ENCODE assay signal across 25 cellular contexts in genomic region chr17:953767-954166, GRCh38. TPM values are rescaled to one million over a fixed set of nuclear protein-coding genes. Genes with fewer than 3 reads are reported as not detected.
DNase-seq lines count a peak whose midpoint lies in the region; ATAC-seq, FAIRE-seq and TF ChIP-seq lines count a peak whose summit lies in the region.
"Had no signal": no experiment of that assay in that cellular context is flagged by ENCODE, and none has a peak within 500 bp of the region (broad histone marks: within the 10 kb centered on the region; RNA-seq: fewer than 3 reads in every experiment).

No MANE protein-coding gene starts in this region.

- H3K4ac ChIP-seq in H9 (ENCODE audit: low read depth, low read length) = no peak overlapping the region

- no peak overlapping the region for H2BK120ac ChIP-seq in H9 (ENCODE audit: low read depth, low read length, poor library complexity, severe bottlenecking)

- no peak for ATAC-seq in HG03457 (IDR thresholded peaks at IDR 0.05; ENCODE audit: unreplicated experiment)
- ATAC-seq in CD4-positive, alpha-beta T cell (ENCODE audit: poor library complexity) = no peak
- ATAC-seq: activated CD8-positive, alpha-beta memory T cell treated with anti-CD3 and anti-CD28 coated beads, Interleukin-2, amount 10 ng/mL, durations not matched to agents 7 days and 5 days; activated T-cell treated with anti-CD3 and anti-CD28 coated beads, Interleukin-2, amount 50 U/mL, for 72 hours had no signal

- H3K36me3 ChIP-seq in endothelial cell of umbilical vein (ENCODE audit: control insufficient read depth in 2 of 2, extremely low read depth in 1 of 2, insufficient read depth in 2 of 2, low read length in 2 of 2) (peaks cover 0 to under 1% of the 10 kb centered on the region in 2 experiments), thyroid gland (no peaks in the 10 kb centered on the region), Peyer's patch (no peaks in the 10 kb centered on the region)

- no peak overlapping the region for H3K4me3 ChIP-seq in endothelial cell of umbilical vein (replicated peaks in 1 of 3; ENCODE audit: insufficient read depth in 1 of 3, low read depth in 1 of 3, low read length in 3 of 3)
- no peak overlapping the region for H3K4me3 ChIP-seq in thyroid gland (replicated peaks in 1 of 3)
- H3K4me3 ChIP-seq in Peyer's patch = no peak overlapping the region
- H3K4me3 ChIP-seq: BLaER1 treated with 17β-estradiol and CSF1 and Interleukin-3, amounts not matched to agents 10 nM and 100 nM; skin epidermis had no signal

- no peak overlapping the region for H2BK5ac ChIP-seq in H9 (ENCODE audit: insufficient read length, low read length)

- peaks cover 3% of the 10 kb centered on the region for H3K23me2 ChIP-seq in H9 (ENCODE audit: insufficient read length, low read depth, low read length, poor library complexity, severe bottlenecking)

- no peak overlapping the region for H3K27ac ChIP-seq in H9 (ENCODE audit: insufficient read length, low read depth, low read length)
- H3K27ac ChIP-seq in endothelial cell of umbilical vein (ENCODE audit: insufficient read depth, low read depth, low read length) = no peak overlapping the region
- peak overlapping the region in 2 of 3 donors; percentile 3 to 62 for H3K27ac ChIP-seq in thyroid gland
- peak overlapping the region in 1 of 4 donors; percentile 70 for H3K27ac ChIP-seq in Peyer's patch
- no peak overlapping the region for H3K27ac ChIP-seq in CD4-positive, alpha-beta T cell (ENCODE audit: low read depth, low read length)
- H3K27ac ChIP-seq: BLaER1 treated with 17β-estradiol and CSF1 and Interleukin-3, amounts not matched to agents 10 nM and 100 nM; skin epidermis had no signal

- BruUV-seq in endothelial cell of umbilical vein (replicated peaks; lab: Mats Ljungman, UMichigan) = TSS peak; percentile 11

- H3K9me3 Mint-ChIP-seq in H9 (no peaks in the 10 kb centered on the region), nephron (no peaks in the 10 kb centered on the region)
- no peaks in the 10 kb centered on the region for H3K9me3 Mint-ChIP-seq in CD4-positive, alpha-beta T cell
- H3K9me3 Mint-ChIP-seq: activated T-cell treated with anti-CD3 and anti-CD28 coated beads, Interleukin-2, amount 50 U/mL, for 72 hours had no signal

- H3K4me2 ChIP-seq in H9 (ENCODE audit: insufficient read depth, insufficient read length, low read length) = no peak overlapping the region
- H3K4me2 ChIP-seq in endothelial cell of umbilical vein (ENCODE audit: insufficient read depth, low read length) = no peak overlapping the region

- H3K23ac ChIP-seq in H9 (ENCODE audit: insufficient read length, low read depth, low read length) = no peak overlapping the region

- no peak for DNase-seq in H9
- no peak for DNase-seq in endothelial cell of umbilical vein (ENCODE audit: low read depth, low spot score)
- DNase-seq in thyroid gland = peak in 1 of 2 donors; percentile 27
- no peak for DNase-seq in Peyer's patch
- no peak for DNase-seq in CD4-positive, alpha-beta T cell
- no peak for DNase-seq in NOMO-1 treated with dmso at 0.1 percent for 144 hours (lab: John Stamatoyannopoulos, UW; ENCODE audit: unreplicated experiment)
- DNase-seq: activated CD4-positive, alpha-beta T cell treated with anti-CD3 and anti-CD28 coated beads, Interleukin-2, amount 10 ng/mL, durations not matched to agents 7 days and 5 days; activated CD8-positive, alpha-beta memory T cell treated with anti-CD3 and anti-CD28 coated beads, Interleukin-2, amount 10 ng/mL, durations not matched to agents 7 days and 5 days; activated naive CD4-positive, alpha-beta T cell; activated T-cell treated with anti-CD3 and anti-CD28 coated beads, Interleukin-2, amount 50 U/mL, for 72 hours; cerebellar nuclear complex; COR-L47; DMS79; GF-D8; Kasumi-1; kidney glomerular epithelial cell; NCI-H1436; NCI-H2081 treated with DMSO at 0.1 percent for 48 hours; NCI-H446; occipital lobe; stimulated activated naive CD8-positive, alpha-beta T cell treated with anti-CD3 and anti-CD28 coated beads, Interleukin-15, Interleukin-2, amounts not matched to agents 100 U/mL and 50 U/mL, for 24 hours had no signal

- H2AK5ac ChIP-seq in H9 (ENCODE audit: insufficient read length, low read length) = no peak overlapping the region

- no peak for FAIRE-seq in endothelial cell of umbilical vein (lab: Jason Lieb, UNC)

- H2BK12ac ChIP-seq in H9 (ENCODE audit: insufficient read length, low read depth, low read length) = no peak overlapping the region

- H4K5ac ChIP-seq in H9 (ENCODE audit: insufficient read length, low read depth, low read length) = no peak overlapping the region

- H2BK20ac ChIP-seq in H9 (ENCODE audit: low read depth, low read length, poor library complexity, severe bottlenecking) = no peak overlapping the region

- H3K9ac ChIP-seq in H9 (ENCODE audit: extremely low read depth, insufficient read length, low read length) (no peak overlapping the region), endothelial cell of umbilical vein (replicated peaks; ENCODE audit: extremely low read depth, insufficient read depth, low read length) (no peak overlapping the region)
- H3K9ac ChIP-seq: BLaER1 treated with 17β-estradiol and CSF1 and Interleukin-3, amounts not matched to agents 10 nM and 100 nM had no signal

- H4K20me1 ChIP-seq in H9 (ENCODE audit: control insufficient read depth, insufficient read depth, insufficient read length) (no peaks in the 10 kb centered on the region), endothelial cell of umbilical vein (replicated peaks; ENCODE audit: control insufficient read depth, extremely low read depth, insufficient read depth, low read length) (no peaks in the 10 kb centered on the region)

- H3K79me1 ChIP-seq in H9 (ENCODE audit: insufficient read depth, low read depth, low read length, poor library complexity, severe bottlenecking) = peaks cover 3% of the 10 kb centered on the region

- intact Hi-C loops in endothelial cell of umbilical vein (cut with micrococcal nuclease) = loop anchor here (5.0 kb wide), 1 partner anchor 36 kb away; no protein-coding TSS in a partner anchor
- intact Hi-C loops in thyroid gland (cut with DNase I) = no loop called here
- intact Hi-C loops in CD4-positive, alpha-beta T cell (cut with DNase I, micrococcal nuclease) = no loop called here

- no peak overlapping the region for H3K14ac ChIP-seq in H9 (ENCODE audit: insufficient read depth, low read length)

- H3K9me3 ChIP-seq in H9 (ENCODE audit: control insufficient read depth, low read depth, low read length) = no peaks in the 10 kb centered on the region
- H3K9me3 ChIP-seq in endothelial cell of umbilical vein (replicated peaks; ENCODE audit: control insufficient read depth, insufficient read depth, low read length) = no peaks in the 10 kb centered on the region
- no peaks in the 10 kb centered on the region for H3K9me3 ChIP-seq in thyroid gland
- no peaks in the 10 kb centered on the region for H3K9me3 ChIP-seq in Peyer's patch
- H3K9me3 ChIP-seq in CD4-positive, alpha-beta T cell (ENCODE audit: control insufficient read depth, low read length) = no peaks in the 10 kb centered on the region
- H3K9me3 ChIP-seq: BLaER1 treated with 17β-estradiol and CSF1 and Interleukin-3, amounts not matched to agents 10 nM and 100 nM had no signal

- CTCF ChIA-PET in endothelial cell of umbilical vein (lab: Charles Lee) = no interaction called here
- CTCF ChIA-PET in CD4-positive, alpha-beta T cell (lab: Charles Lee) = no interaction called here

- peaks cover 5% of the 10 kb centered on the region; the same call in 1 of the 2 replicates for H3K4me1 ChIP-seq in H9 (ENCODE audit: insufficient read depth, low read length)
- peaks cover 5% of the 10 kb centered on the region for H3K4me1 ChIP-seq in endothelial cell of umbilical vein (ENCODE audit: control insufficient read depth, extremely low read depth, insufficient read depth, low read length)
- H3K4me1 ChIP-seq in thyroid gland = peaks cover 0 to 25% of the 10 kb centered on the region in 2 donors
- H3K4me1 ChIP-seq in Peyer's patch = no peaks in the 10 kb centered on the region

- H3K36me3 Mint-ChIP-seq in H9 (ENCODE audit: insufficient read depth in 1 of 3, low read depth in 3 of 3) = peaks cover 12 to 24% (median 21%) of the 10 kb centered on the region in 3 experiments
- peaks cover 18% of the 10 kb centered on the region for H3K36me3 Mint-ChIP-seq in nephron (ENCODE audit: low read depth)
- H3K36me3 Mint-ChIP-seq in CD4-positive, alpha-beta T cell (ENCODE audit: low read depth) = no peaks in the 10 kb centered on the region
- H3K36me3 Mint-ChIP-seq: activated CD8-positive, alpha-beta memory T cell treated with anti-CD3 and anti-CD28 coated beads, Interleukin-2, amount 10 ng/mL, durations not matched to agents 7 days and 5 days had no signal

- H4K91ac ChIP-seq in H9 (ENCODE audit: insufficient read length, low read depth, low read length) = no peak overlapping the region

- H4K8ac ChIP-seq in H9 (replicated peaks; ENCODE audit: insufficient read length, low read depth, low read length) = no peak overlapping the region

- H3K4me3 Mint-ChIP-seq in H9 (no peak overlapping the region), nephron (no peak overlapping the region)
- H3K4me3 Mint-ChIP-seq in CD4-positive, alpha-beta T cell = no peak overlapping the region
- H3K4me3 Mint-ChIP-seq: activated CD4-positive, alpha-beta T cell treated with anti-CD3 and anti-CD28 coated beads, Interleukin-2, amount 10 ng/mL, durations not matched to agents 7 days and 5 days; activated CD8-positive, alpha-beta memory T cell treated with anti-CD3 and anti-CD28 coated beads, Interleukin-2, amount 10 ng/mL, durations not matched to agents 7 days and 5 days; activated T-cell treated with anti-CD3 and anti-CD28 coated beads, Interleukin-2, amount 50 U/mL, for 72 hours had no signal

- TF ChIP-seq CTCF in H9 (conservative IDR thresholded peaks at IDR 0.05) = no peak
- no peak for TF ChIP-seq CTCF in endothelial cell of umbilical vein (IDR thresholded peaks at IDR 0.05; ENCODE audit: extremely low read depth in 1 of 2, insufficient read depth in 1 of 2, low read depth in 1 of 2, low read length in 2 of 2)
- no peak for TF ChIP-seq CTCF in nephron (IDR thresholded peaks at IDR 0.05; ENCODE audit: unreplicated experiment in 3 of 3)
- TF ChIP-seq CTCF in thyroid gland (IDR thresholded peaks at IDR 0.05) = no peak
- no peak for TF ChIP-seq CTCF in Peyer's patch (IDR thresholded peaks at IDR 0.05)
- TF ChIP-seq CTCF in CD4-positive, alpha-beta T cell (IDR thresholded peaks at IDR 0.05) = no peak

- POLR2A ChIA-PET in endothelial cell of umbilical vein (lab: Charles Lee) = no interaction called here
- POLR2A ChIA-PET in CD4-positive, alpha-beta T cell (lab: Charles Lee) = no interaction called here

- dilution Hi-C loops in endothelial cell of umbilical vein (cut with MboI; ENCODE audit: extremely low pct_ligation_motif_present, low sequenced_read_pairs) = no loop called here

- peaks cover 2% of the 10 kb centered on the region; the same call in 1 of the 2 replicates for H3K79me2 ChIP-seq in H9 (ENCODE audit: insufficient read depth, low read length)
- H3K79me2 ChIP-seq in endothelial cell of umbilical vein (ENCODE audit: control insufficient read depth, insufficient read depth, low read length) = peaks cover 5% of the 10 kb centered on the region

- H3K27ac Mint-ChIP-seq in H9 = peak overlapping the region in 2 of 3 experiments; percentile 88 to 89; a peak in 3 of 7 replicates
- H3K27ac Mint-ChIP-seq in nephron = peak overlapping the region in 2 of 3 experiments; percentile 84 to 91
- no peak overlapping the region for H3K27ac Mint-ChIP-seq in CD4-positive, alpha-beta T cell
- H3K27ac Mint-ChIP-seq: activated CD4-positive, alpha-beta T cell treated with anti-CD3 and anti-CD28 coated beads, Interleukin-2, amount 10 ng/mL, durations not matched to agents 7 days and 5 days; activated CD8-positive, alpha-beta memory T cell treated with anti-CD3 and anti-CD28 coated beads, Interleukin-2, amount 10 ng/mL, durations not matched to agents 7 days and 5 days; activated T-cell treated with anti-CD3 and anti-CD28 coated beads, Interleukin-2, amount 50 U/mL, for 72 hours had no signal

- H2AFZ ChIP-seq in H9 (ENCODE audit: low read length) = no peak overlapping the region
- H2AFZ ChIP-seq in endothelial cell of umbilical vein (ENCODE audit: low read depth, low read length) = no peak overlapping the region

- no peaks in the 10 kb centered on the region for H3K27me3 Mint-ChIP-seq in H9 (ENCODE audit: low read depth)
- peaks cover 3% of the 10 kb centered on the region for H3K27me3 Mint-ChIP-seq in nephron (ENCODE audit: low read depth)
- peaks cover 20% of the 10 kb centered on the region for H3K27me3 Mint-ChIP-seq in CD4-positive, alpha-beta T cell

- H2BK15ac ChIP-seq in H9 (ENCODE audit: low read depth, low read length) = no peak overlapping the region

- TF ChIP-seq POLR2A in endothelial cell of umbilical vein (IDR thresholded peaks at IDR 0.05; ENCODE audit: low read depth, low read length) = no peak
- TF ChIP-seq POLR2A in thyroid gland (IDR thresholded peaks at IDR 0.05) = no peak
- TF ChIP-seq POLR2A in Peyer's patch (IDR thresholded peaks at IDR 0.05) = no peak

- no peak overlapping the region for H3T11ph ChIP-seq in H9 (ENCODE audit: low read length)

- H3K4me1 Mint-ChIP-seq in H9 (peaks cover 35 to 44% of the 10 kb centered on the region in 2 experiments), nephron (peaks cover 42% of the 10 kb centered on the region)
- H3K4me1 Mint-ChIP-seq in CD4-positive, alpha-beta T cell (ENCODE audit: low read depth) = no peaks in the 10 kb centered on the region
- H3K4me1 Mint-ChIP-seq: activated CD4-positive, alpha-beta T cell treated with anti-CD3 and anti-CD28 coated beads, Interleukin-2, amount 10 ng/mL, durations not matched to agents 7 days and 5 days had no signal

- no peaks in the 10 kb centered on the region for H3K27me3 ChIP-seq in H9 (ENCODE audit: insufficient read depth, low read length)
- H3K27me3 ChIP-seq in endothelial cell of umbilical vein (ENCODE audit: control insufficient read depth in 2 of 2, insufficient read depth in 2 of 2, low read length in 2 of 2) = no peaks in the 10 kb centered on the region
- no peaks in the 10 kb centered on the region for H3K27me3 ChIP-seq in thyroid gland
- no peaks in the 10 kb centered on the region for H3K27me3 ChIP-seq in Peyer's patch
- H3K27me3 ChIP-seq in CD4-positive, alpha-beta T cell (ENCODE audit: control insufficient read depth, insufficient read depth, low read length) = peaks cover 22% of the 10 kb centered on the region

- no CpG with 5 or more reads among the region's 16 CpGs for WGBS in H9 (ENCODE audit: extremely low coverage, insufficient read length, low lambda C conversion rate)
- WGBS in thyroid gland, 2 donors = 77 to 91% methylated on average over 8 to 16 of the region's 16 CpGs

- H3K9me1 ChIP-seq in endothelial cell of umbilical vein (replicated peaks; ENCODE audit: control insufficient read depth, extremely low read depth, insufficient read depth, low read length) = no peaks in the 10 kb centered on the region

- no peak overlapping the region for H3K18ac ChIP-seq in H9 (ENCODE audit: insufficient read length, low read depth, low read length)

- H3K56ac ChIP-seq in H9 (ENCODE audit: insufficient read length, low read depth, low read length) = no peak overlapping the region

RNA-seq across cellular contexts. Expression of gene NXN, which starts 25.8 kb away (rescaled TPM):
- total RNA-seq in H9 (2021) (91.7 and 93.6 TPM in 2 replicates), endothelial cell of umbilical vein (58.9 and 77.3 TPM in 2 replicates), thyroid gland (10 to 100 TPM; 14.5 to 18.3 (median 17.2) TPM), Peyer's patch (10 to 100 TPM in 2 of 4 donors, 1 to 10 TPM in 2; 2.1 to 14.0 (median 8.6) TPM)
- polyA plus RNA-seq in endothelial cell of umbilical vein = 69.5 and 79.0 TPM in 2 replicates
- 30.9 and 37.0 TPM in 2 replicates for polyA plus RNA-seq in endothelial cell of umbilical vein (2011; cell fraction: cytosol; rRNA removed)
- polyA plus RNA-seq in endothelial cell of umbilical vein (2011; cell fraction: nucleus; rRNA removed) = 23.1 and 36.3 TPM in 2 replicates
- polyA plus RNA-seq in endothelial cell of umbilical vein (2012) = 19.7 and 40.2 TPM in 2 replicates
- polyA minus RNA-seq in endothelial cell of umbilical vein = 58.4 and 79.1 TPM in 2 replicates
- polyA minus RNA-seq in endothelial cell of umbilical vein (2011; cell fraction: cytosol; rRNA and poly(A)+ RNA removed) = 5.2 TPM
- polyA minus RNA-seq in endothelial cell of umbilical vein (2011; cell fraction: nucleus; rRNA and poly(A)+ RNA removed) = 27.9 and 31.7 TPM in 2 replicates
- under 1 TPM; 0.80 to 0.98 TPM for total RNA-seq in CD4-positive, alpha-beta T cell

RNA-seq across cellular contexts. Expression of gene TIMM22, which starts 43.2 kb away (rescaled TPM):
- total RNA-seq in H9 (2021) (23.0 and 23.7 TPM in 2 replicates), endothelial cell of umbilical vein (19.5 and 19.6 TPM in 2 replicates), thyroid gland (10 to 100 TPM; 14.7 to 17.1 (median 14.9) TPM), Peyer's patch (10 to 100 TPM in 3 of 4 donors, 1 to 10 TPM in 1; 9.0 to 18.2 (median 11.2) TPM)
- 18.6 and 19.0 TPM in 2 replicates for polyA plus RNA-seq in endothelial cell of umbilical vein
- 16.5 and 20.5 TPM in 2 replicates for polyA plus RNA-seq in endothelial cell of umbilical vein (2011; cell fraction: cytosol; rRNA removed)
- polyA plus RNA-seq in endothelial cell of umbilical vein (2011; cell fraction: nucleus; rRNA removed) = 9.6 and 10.3 TPM in 2 replicates
- polyA plus RNA-seq in endothelial cell of umbilical vein (2012) = 22.1 and 22.5 TPM in 2 replicates
- polyA minus RNA-seq in endothelial cell of umbilical vein = 18.3 and 18.5 TPM in 2 replicates
- 8.5 TPM for polyA minus RNA-seq in endothelial cell of umbilical vein (2011; cell fraction: cytosol; rRNA and poly(A)+ RNA removed)
- 10.9 and 15.9 TPM in 2 replicates for polyA minus RNA-seq in endothelial cell of umbilical vein (2011; cell fraction: nucleus; rRNA and poly(A)+ RNA removed)
- 10 to 100 TPM; 10.2 to 10.9 TPM for total RNA-seq in CD4-positive, alpha-beta T cell

Comparison
In these comparisons a context has a peak if more than half of its experiments do, and no peak if none do; other contexts are left out.
1. H3K27ac ChIP-seq: peak in thyroid gland (2 of 3); none in H9 (single experiment), endothelial cell of umbilical vein (single experiment) and CD4-positive, alpha-beta T cell (single experiment).